Comparison of ENCODE assay signal across 1 cellular context in the genomic region with DNA sequence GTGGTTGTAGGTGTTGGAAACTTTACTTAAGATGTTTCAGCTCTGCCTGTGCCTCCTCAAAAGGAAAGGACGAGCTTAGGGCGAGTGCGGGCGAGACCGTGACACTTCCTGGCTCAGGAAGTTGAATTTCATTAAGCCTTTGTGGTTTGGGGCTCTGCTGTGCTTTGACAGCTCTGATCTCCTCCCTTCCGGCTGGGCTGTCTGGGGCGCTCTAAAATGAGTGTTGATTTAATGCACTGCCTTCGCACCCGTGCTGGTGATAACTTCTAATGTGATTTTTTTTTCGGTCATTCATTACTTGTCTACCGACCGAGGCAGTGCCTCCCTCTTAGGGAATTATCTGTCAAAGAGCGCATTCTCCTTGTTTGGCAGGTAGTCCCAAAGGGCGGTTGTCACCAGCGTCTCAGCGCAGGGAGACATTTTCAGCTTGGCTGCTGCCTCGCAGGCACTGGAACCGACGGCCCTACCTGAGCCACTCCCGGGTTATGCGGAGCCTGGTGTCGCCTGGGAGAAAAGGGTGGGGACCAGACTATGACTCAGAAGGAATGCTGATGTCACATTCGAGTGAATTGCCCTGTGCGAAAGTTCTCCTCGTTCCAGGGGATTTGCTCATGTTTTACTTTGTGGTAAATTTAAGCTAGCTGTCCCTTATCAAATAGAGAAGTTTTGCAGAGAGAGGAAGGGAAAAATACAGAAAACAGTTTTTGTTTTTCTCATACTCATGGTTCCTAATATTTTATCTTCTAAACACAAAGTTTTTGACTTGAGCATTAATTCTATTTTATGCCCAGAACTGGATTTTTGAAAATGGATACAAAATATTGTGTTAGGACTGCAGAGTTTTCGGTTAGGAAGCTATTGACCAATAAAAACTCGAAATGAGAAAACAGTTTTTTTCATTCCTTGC.
TF ChIP-seq lines count a peak whose summit lies in the region.

No MANE protein-coding gene starts in this region.

TF ChIP-seq in A549, 52 proteins besides CTCF, POLR2A, EP300 and RAD21 (continued from another document):
- TF ChIP-seq, protein P1, sequence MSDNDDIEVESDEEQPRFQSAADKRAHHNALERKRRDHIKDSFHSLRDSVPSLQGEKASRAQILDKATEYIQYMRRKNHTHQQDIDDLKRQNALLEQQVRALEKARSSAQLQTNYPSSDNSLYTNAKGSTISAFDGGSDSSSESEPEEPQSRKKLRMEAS (IDR thresholded peaks at IDR 0.05): peak; percentile 54; the same call in 1 of the 2 replicates
- TF ChIP-seq HOXB13 (CRISPR knock-in tag; IDR thresholded peaks at IDR 0.05; ENCODE audit: low read depth): no peak
- no peak for TF ChIP-seq SMC3 (IDR thresholded peaks at IDR 0.05)
- TF ChIP-seq NR3C1 (IDR thresholded peaks at IDR 0.05): no peak
- no peak for TF ChIP-seq HOXA7 (CRISPR knock-in tag; IDR thresholded peaks at IDR 0.05)
- TF ChIP-seq GATA3 (IDR thresholded peaks at IDR 0.05; ENCODE audit: borderline replicate concordance): peak; percentile 60; the same call in 1 of the 2 replicates
- no peak for TF ChIP-seq ESRRA (IDR thresholded peaks at IDR 0.05; ENCODE audit: borderline replicate concordance, low read length)
- TF ChIP-seq RCOR1 (IDR thresholded peaks at IDR 0.05; ENCODE audit: low read depth, low read length): no peak
- no peak for TF ChIP-seq CHD2 (IDR thresholded peaks at IDR 0.05; ENCODE audit: low read length, partially characterized antibody)
- peak; percentile 81; the same call in 1 of the 2 replicates for TF ChIP-seq FOSB (CRISPR knock-in tag; IDR thresholded peaks at IDR 0.05)
- TF ChIP-seq HOXB5 (CRISPR knock-in tag; IDR thresholded peaks at IDR 0.05): 0 out of 2 replicates have a peak, but pooled peaks have one; percentile 28
- no peak for TF ChIP-seq MAZ (IDR thresholded peaks at IDR 0.05; ENCODE audit: borderline replicate concordance, low read depth, low read length)
- no peak for TF ChIP-seq EHF (CRISPR knock-in tag; IDR thresholded peaks at IDR 0.05)
- TF ChIP-seq, protein P2, sequence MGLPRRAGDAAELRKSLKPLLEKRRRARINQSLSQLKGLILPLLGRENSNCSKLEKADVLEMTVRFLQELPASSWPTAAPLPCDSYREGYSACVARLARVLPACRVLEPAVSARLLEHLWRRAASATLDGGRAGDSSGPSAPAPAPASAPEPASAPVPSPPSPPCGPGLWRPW (IDR thresholded peaks at IDR 0.05): no peak
- no peak for TF ChIP-seq ZSCAN20 (CRISPR knock-in tag; IDR thresholded peaks at IDR 0.05)
- no peak for TF ChIP-seq HDAC2 (IDR thresholded peaks at IDR 0.05)
- TF ChIP-seq CEBPB (IDR thresholded peaks at IDR 0.05): peak in 1 of 2 experiments; percentile 31; a peak in 1 of 4 replicates
- TF ChIP-seq, protein P3, sequence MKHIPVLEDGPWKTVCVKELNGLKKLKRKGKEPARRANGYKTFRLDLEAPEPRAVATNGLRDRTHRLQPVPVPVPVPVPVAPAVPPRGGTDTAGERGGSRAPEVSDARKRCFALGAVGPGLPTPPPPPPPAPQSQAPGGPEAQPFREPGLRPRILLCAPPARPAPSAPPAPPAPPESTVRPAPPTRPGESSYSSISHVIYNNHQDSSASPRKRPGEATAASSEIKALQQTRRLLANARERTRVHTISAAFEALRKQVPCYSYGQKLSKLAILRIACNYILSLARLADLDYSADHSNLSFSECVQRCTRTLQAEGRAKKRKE (CRISPR knock-in tag; IDR thresholded peaks at IDR 0.05; ENCODE audit: low read depth): no peak
- no peak for TF ChIP-seq SREBF2 (IDR thresholded peaks at IDR 0.05)
- no peak for TF ChIP-seq RFX5 (IDR thresholded peaks at IDR 0.05)
- TF ChIP-seq, protein P4, sequence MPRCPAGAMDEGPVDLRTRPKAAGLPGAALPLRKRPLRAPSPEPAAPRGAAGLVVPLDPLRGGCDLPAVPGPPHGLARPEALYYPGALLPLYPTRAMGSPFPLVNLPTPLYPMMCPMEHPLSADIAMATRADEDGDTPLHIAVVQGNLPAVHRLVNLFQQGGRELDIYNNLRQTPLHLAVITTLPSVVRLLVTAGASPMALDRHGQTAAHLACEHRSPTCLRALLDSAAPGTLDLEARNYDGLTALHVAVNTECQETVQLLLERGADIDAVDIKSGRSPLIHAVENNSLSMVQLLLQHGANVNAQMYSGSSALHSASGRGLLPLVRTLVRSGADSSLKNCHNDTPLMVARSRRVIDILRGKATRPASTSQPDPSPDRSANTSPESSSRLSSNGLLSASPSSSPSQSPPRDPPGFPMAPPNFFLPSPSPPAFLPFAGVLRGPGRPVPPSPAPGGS (IDR thresholded peaks at IDR 0.05): peak; percentile 52; the same call in 1 of the 3 replicates
- TF ChIP-seq CHD4 (IDR thresholded peaks at IDR 0.05; ENCODE audit: borderline replicate concordance): no peak
- peak; percentile 27 to 32; a peak in 2 of 5 replicates for TF ChIP-seq JUN (IDR thresholded peaks at IDR 0.05)
- no peak for TF ChIP-seq NPAS2 (CRISPR knock-in tag; IDR thresholded peaks at IDR 0.05; ENCODE audit: borderline replicate concordance)
- no peak for TF ChIP-seq BHLHE40 (IDR thresholded peaks at IDR 0.05; ENCODE audit: low read depth, low read length)
- TF ChIP-seq NFE2L2 (conservative IDR thresholded peaks at IDR 0.05; ENCODE audit: low read length): no peak
- TF ChIP-seq, protein P5, sequence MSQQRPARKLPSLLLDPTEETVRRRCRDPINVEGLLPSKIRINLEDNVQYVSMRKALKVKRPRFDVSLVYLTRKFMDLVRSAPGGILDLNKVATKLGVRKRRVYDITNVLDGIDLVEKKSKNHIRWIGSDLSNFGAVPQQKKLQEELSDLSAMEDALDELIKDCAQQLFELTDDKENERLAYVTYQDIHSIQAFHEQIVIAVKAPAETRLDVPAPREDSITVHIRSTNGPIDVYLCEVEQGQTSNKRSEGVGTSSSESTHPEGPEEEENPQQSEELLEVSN (IDR thresholded peaks at IDR 0.05; ENCODE audit: borderline replicate concordance, low read depth): 0 out of 2 replicates have a peak, but pooled peaks have one; percentile 16
- TF ChIP-seq KDM1A (IDR thresholded peaks at IDR 0.05; ENCODE audit: low read depth): no peak
- TF ChIP-seq ZNF302 (CRISPR knock-in tag; IDR thresholded peaks at IDR 0.05): no peak
- no peak for TF ChIP-seq EHMT2 (IDR thresholded peaks at IDR 0.05; ENCODE audit: low read depth)
- no peak for TF ChIP-seq FOXS1 (CRISPR knock-in tag; IDR thresholded peaks at IDR 0.05)
- TF ChIP-seq POLR2AphosphoS2 (conservative IDR thresholded peaks at IDR 0.05; ENCODE audit: low read length): no peak; the same call in 1 of the 2 replicates
- TF ChIP-seq, protein P6, sequence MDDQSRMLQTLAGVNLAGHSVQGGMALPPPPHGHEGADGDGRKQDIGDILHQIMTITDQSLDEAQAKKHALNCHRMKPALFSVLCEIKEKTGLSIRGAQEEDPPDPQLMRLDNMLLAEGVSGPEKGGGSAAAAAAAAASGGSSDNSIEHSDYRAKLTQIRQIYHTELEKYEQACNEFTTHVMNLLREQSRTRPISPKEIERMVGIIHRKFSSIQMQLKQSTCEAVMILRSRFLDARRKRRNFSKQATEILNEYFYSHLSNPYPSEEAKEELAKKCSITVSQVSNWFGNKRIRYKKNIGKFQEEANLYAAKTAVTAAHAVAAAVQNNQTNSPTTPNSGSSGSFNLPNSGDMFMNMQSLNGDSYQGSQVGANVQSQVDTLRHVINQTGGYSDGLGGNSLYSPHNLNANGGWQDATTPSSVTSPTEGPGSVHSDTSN (IDR thresholded peaks at IDR 0.05): no peak
- TF ChIP-seq RARB (CRISPR knock-in tag; IDR thresholded peaks at IDR 0.05): no peak
- TF ChIP-seq, protein P7, sequence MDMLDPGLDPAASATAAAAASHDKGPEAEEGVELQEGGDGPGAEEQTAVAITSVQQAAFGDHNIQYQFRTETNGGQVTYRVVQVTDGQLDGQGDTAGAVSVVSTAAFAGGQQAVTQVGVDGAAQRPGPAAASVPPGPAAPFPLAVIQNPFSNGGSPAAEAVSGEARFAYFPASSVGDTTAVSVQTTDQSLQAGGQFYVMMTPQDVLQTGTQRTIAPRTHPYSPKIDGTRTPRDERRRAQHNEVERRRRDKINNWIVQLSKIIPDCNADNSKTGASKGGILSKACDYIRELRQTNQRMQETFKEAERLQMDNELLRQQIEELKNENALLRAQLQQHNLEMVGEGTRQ (IDR thresholded peaks at IDR 0.05): no peak
- no peak for TF ChIP-seq RNF2 (IDR thresholded peaks at IDR 0.05; ENCODE audit: borderline replicate concordance, low read depth)
- no peak for TF ChIP-seq ZFP36 (IDR thresholded peaks at IDR 0.05; ENCODE audit: borderline replicate concordance, partially characterized antibody)
- TF ChIP-seq PHF8 (IDR thresholded peaks at IDR 0.05; ENCODE audit: borderline replicate concordance, low read depth): no peak
- TF ChIP-seq KDM5A (IDR thresholded peaks at IDR 0.05): no peak
- peak; percentile 65 for TF ChIP-seq MAFK (IDR thresholded peaks at IDR 0.05; ENCODE audit: partially characterized antibody)
